In genomic region chr6:159095561-159096095, GRCh38 we compare ENCODE assay signal across 26 cellular contexts. TPM values are rescaled to one million over a fixed set of nuclear protein-coding genes. Genes with fewer than 3 reads are reported as not detected.
DNase-seq lines count a peak whose midpoint lies in the region; ATAC-seq, FAIRE-seq and TF ChIP-seq lines count a peak whose summit lies in the region.
"Had no signal": no experiment of that assay in that cellular context is flagged by ENCODE, and none has a peak within 500 bp of the region (broad histone marks: within the 10 kb centered on the region; RNA-seq: fewer than 3 reads in every experiment).

No MANE protein-coding gene starts in this region.

- H3K27me3 ChIP-seq in spleen (replicated peaks in 1 of 7) = no peaks in the 10 kb centered on the region

- FAIRE-seq in kidney (lab: Jason Lieb, UNC) = no peak
- FAIRE-seq: keratinocyte, small intestine had no signal

- peak; percentile 24 to 25 for DNase-seq in activated T-cell treated with anti-CD3 and anti-CD28 coated beads, Interleukin-2, amount 50 U/mL, for 48 hours
- DNase-seq in activated T-cell treated with anti-CD3 and anti-CD28 coated beads, Interleukin-2, amount 50 U/mL, for 4 hours = no peak
- no peak for DNase-seq in NB4 (ENCODE audit: low read depth)
- DNase-seq in spleen = no peak
- DNase-seq in NCI-H1092 (lab: John Stamatoyannopoulos, UW) = no peak
- no peak for DNase-seq in kidney
- DNase-seq in iPS-NIHi11 (ENCODE audit: low spot score) = no peak
- DNase-seq: activated CD4-positive, alpha-beta T cell treated with anti-CD3 and anti-CD28 coated beads, Interleukin-2, amount 50 U/mL, for 1 hour; anterior cingulate cortex; caudate nucleus; DMS79; erythroblast; foreskin melanocyte; HFFc6; hypothalamus; MM.1S; NCI-H187 treated with DMSO at 0.1 percent for 48 hours; NCI-H446; nephron progenitor cell; small intestine; stimulated activated CD4-positive, alpha-beta T cell treated with anti-CD3 and anti-CD28 coated beads, Interleukin-4, amount 100 ng/mL, for 1 hour; SW 1271 had no signal

- peak; percentile 5 for TF ChIP-seq CTCF in NB4 (IDR thresholded peaks at IDR 0.05; ENCODE audit: low read depth, low read length)
- no peak for TF ChIP-seq CTCF in spleen (IDR thresholded peaks at IDR 0.05 in 8 of 11, conservative IDR thresholded peaks at IDR 0.05 in 3 of 11)
- TF ChIP-seq CTCF in kidney (IDR thresholded peaks at IDR 0.05; ENCODE audit: borderline replicate concordance, extremely low read depth, insufficient read depth) = no peak

- H3K9me3 Mint-ChIP-seq in activated T-cell treated with anti-CD3 and anti-CD28 coated beads, Interleukin-2, amount 50 U/mL, for 4 hours = no peaks in the 10 kb centered on the region
- no peaks in the 10 kb centered on the region for H3K9me3 Mint-ChIP-seq in activated naive CD8-positive, alpha-beta T cell (ENCODE audit: low read depth)
- H3K9me3 Mint-ChIP-seq: HFFc6, nephron progenitor cell had no signal

- WGBS in spleen, 5 donors = 79 to 89% (median 84%) methylated on average over 9 of the region's 9 CpGs

- no peak for TF ChIP-seq POLR2A in NB4 (IDR thresholded peaks at IDR 0.05; ENCODE audit: extremely low read depth, insufficient read length)
- TF ChIP-seq POLR2A in spleen (IDR thresholded peaks at IDR 0.05) = no peak

- H3K36me3 Mint-ChIP-seq in activated T-cell treated with anti-CD3 and anti-CD28 coated beads, Interleukin-2, amount 50 U/mL, for 4 hours (ENCODE audit: insufficient read depth) = no peaks in the 10 kb centered on the region
- H3K36me3 Mint-ChIP-seq in activated naive CD8-positive, alpha-beta T cell = peaks cover 2% of the 10 kb centered on the region

- H3K9ac ChIP-seq in kidney (ENCODE audit: low read length in 2 of 2) = no peak overlapping the region

- H3K4me3 ChIP-seq in NB4 (ENCODE audit: low read depth, low read length) (no peak overlapping the region), spleen (no peak overlapping the region), kidney (ENCODE audit: low read length in 2 of 2) (no peak overlapping the region)
- H3K4me3 ChIP-seq: lung, prostate gland had no signal

- ATAC-seq in activated T-cell treated with anti-CD3 and anti-CD28 coated beads, Interleukin-2, amount 50 U/mL, for 4 hours = no peak

- peaks cover 72% of the 10 kb centered on the region for H3K4me1 Mint-ChIP-seq in activated T-cell treated with anti-CD3 and anti-CD28 coated beads, Interleukin-2, amount 50 U/mL, for 4 hours (ENCODE audit: low read depth)
- H3K4me1 Mint-ChIP-seq in activated naive CD8-positive, alpha-beta T cell (ENCODE audit: low read depth) = peaks cover 92% of the 10 kb centered on the region

- H3K27ac ChIP-seq in spleen (peak overlapping the region in 7 of 8 donors; percentile 72 to 90 (median 80)), kidney (ENCODE audit: low read depth in 2 of 2, low read length in 2 of 2) (no peak overlapping the region)
- H3K27ac ChIP-seq: prostate gland had no signal

- intact Hi-C loops in spleen (cut with DNase I; ENCODE audit: low total_unique reads) (no loop called here), kidney (cut with DNase I) (no loop called here)

- H3K36me3 ChIP-seq in spleen (no peaks in the 10 kb centered on the region), kidney (ENCODE audit: control insufficient read depth in 1 of 2, insufficient read depth in 2 of 2, low read length in 2 of 2) (no peaks in the 10 kb centered on the region)
- H3K36me3 ChIP-seq: prostate gland had no signal

- no peak overlapping the region for H3K4me3 Mint-ChIP-seq in activated T-cell treated with anti-CD3 and anti-CD28 coated beads, Interleukin-2, amount 50 U/mL, for 4 hours
- peak overlapping the region; percentile 70 for H3K4me3 Mint-ChIP-seq in activated naive CD8-positive, alpha-beta T cell
- H3K4me3 Mint-ChIP-seq: HFFc6, nephron progenitor cell had no signal

- H3K27me3 Mint-ChIP-seq in activated T-cell treated with anti-CD3 and anti-CD28 coated beads, Interleukin-2, amount 50 U/mL, for 4 hours (ENCODE audit: low read depth) = no peaks in the 10 kb centered on the region
- no peaks in the 10 kb centered on the region for H3K27me3 Mint-ChIP-seq in activated naive CD8-positive, alpha-beta T cell

- peaks cover 4 to 92% (median 43%) of the 10 kb centered on the region in 6 donors for H3K4me1 ChIP-seq in spleen
- peaks cover 0 to 2% of the 10 kb centered on the region in 2 donors for H3K4me1 ChIP-seq in kidney (ENCODE audit: control insufficient read depth in 1 of 2, insufficient read depth in 1 of 2, low read depth in 1 of 2, low read length in 2 of 2)
- H3K4me1 ChIP-seq: prostate gland had no signal

- H3K27ac Mint-ChIP-seq in activated naive CD8-positive, alpha-beta T cell = peak overlapping the region; percentile 97
- H3K27ac Mint-ChIP-seq: HFFc6 had no signal

- H3K9me3 ChIP-seq in spleen = no peaks in the 10 kb centered on the region
- no peaks in the 10 kb centered on the region for H3K9me3 ChIP-seq in kidney (ENCODE audit: control insufficient read depth in 1 of 2, low read length in 2 of 2)
- H3K9me3 ChIP-seq: prostate gland had no signal

RNA-seq across cellular contexts. Expression of gene TAGAP, which starts 50.8 kb away (rescaled TPM):
- total RNA-seq in activated T-cell treated with anti-CD3 and anti-CD28 coated beads, Interleukin-2, amount 50 U/mL, for 4 hours = 100 to 1,000 TPM; 120 to 132 (median 130) TPM
- total RNA-seq in spleen (10 to 100 TPM; 39.6 to 63.9 (median 49.2) TPM), kidney (8.8 TPM)
- polyA plus RNA-seq in spleen (10 to 100 TPM; 13.6 to 21.9 (median 15.7) TPM), kidney (ENCODE audit: insufficient read depth, low read depth, low replicate concordance) (0.45 TPM)
- total RNA-seq: HFFc6 had no signal

Comparison
In these comparisons a context has a peak if more than half of its experiments do, and no peak if none do; other contexts are left out.
1. DNase-seq: peak in activated T-cell treated with anti-CD3 and anti-CD28 coated beads, Interleukin-2, amount 50 U/mL, for 48 hours (2 of 2); none in activated T-cell treated with anti-CD3 and anti-CD28 coated beads, Interleukin-2, amount 50 U/mL, for 4 hours (single experiment), NB4 (single experiment), spleen (single experiment), NCI-H1092 (single experiment), kidney (single experiment) and iPS-NIHi11 (single experiment).
2. H3K27ac ChIP-seq: peak in spleen (7 of 8); none in kidney (0 of 2).